In genomic region chr6:50785921-50786320, GRCh38 we compare ENCODE assay signal across 23 cellular contexts. TPM values are rescaled to one million over a fixed set of nuclear protein-coding genes. Genes with fewer than 3 reads are reported as not detected.
"Had no signal": no experiment of that assay in that cellular context is flagged by ENCODE, and none has a peak within 500 bp of the region (broad histone marks: within the 10 kb centered on the region; RNA-seq: fewer than 3 reads in every experiment).

No MANE protein-coding gene starts in this region.

- H3K36me3 Mint-ChIP-seq: natural killer cell treated with Interleukin-12 subunit alpha and Interleukin-12 subunit beta and Interleukin-15 and Interleukin-18, amount 100 ng/mL, for 72 hours; neural progenitor cell had no signal

- H3K9ac ChIP-seq: neural progenitor cell had no signal

- ATAC-seq: left lobe of liver; natural killer cell treated with Interleukin-12 subunit alpha and Interleukin-12 subunit beta and Interleukin-15 and Interleukin-18, amount 100 ng/mL, for 72 hours had no signal

- H3K27ac Mint-ChIP-seq: immature natural killer cell; natural killer cell treated with Interleukin-12 subunit alpha and Interleukin-12 subunit beta and Interleukin-15 and Interleukin-18, amount 100 ng/mL, for 72 hours; neural progenitor cell had no signal

- H3K4me3 ChIP-seq: dorsolateral prefrontal cortex, esophagus squamous epithelium, neural progenitor cell, ovary, right atrium auricular region, sigmoid colon, skin epidermis, stomach, thoracic aorta, transverse colon had no signal

- H3K27me3 ChIP-seq: esophagus squamous epithelium, neural progenitor cell, ovary, right atrium auricular region, sigmoid colon, transverse colon had no signal

- H3K36me3 ChIP-seq: esophagus squamous epithelium, neural progenitor cell, ovary, right atrium auricular region, sigmoid colon, stomach, thoracic aorta, transverse colon had no signal

- H3K9me3 Mint-ChIP-seq: neural progenitor cell had no signal

- H3K4me2 ChIP-seq: neural progenitor cell had no signal

- DNase-seq: cortex of kidney; dorsolateral prefrontal cortex; effector CD8-positive, alpha-beta T cell; esophagus squamous epithelium; foreskin fibroblast; immature natural killer cell; kidney glomerular epithelial cell; midbrain; nucleus accumbens; ovary; sigmoid colon; stimulated activated CD4-positive, alpha-beta T cell treated with anti-CD3 and anti-CD28 coated beads, Interleukin-12 subunit alpha, Interleukin-12 subunit beta, amount 100 ng/mL, for 4 hours; stimulated activated naive CD4-positive, alpha-beta T cell; stomach; substantia nigra; transverse colon had no signal

- H3K27ac ChIP-seq: dorsolateral prefrontal cortex, esophagus squamous epithelium, neural progenitor cell, ovary, right atrium auricular region, sigmoid colon, skin epidermis, stomach, thoracic aorta, transverse colon had no signal

- H3K9me3 ChIP-seq: esophagus squamous epithelium, ovary, right atrium auricular region, sigmoid colon, stomach, thoracic aorta, transverse colon had no signal

- H3K4me1 ChIP-seq: esophagus squamous epithelium, right atrium auricular region, sigmoid colon, stomach, transverse colon had no signal

RNA-seq across cellular contexts. Expression of gene TFAP2B, which starts 32.8 kb away (rescaled TPM):
- total RNA-seq: left lobe of liver; natural killer cell treated with Interleukin-12 subunit alpha and Interleukin-12 subunit beta and Interleukin-15 and Interleukin-18, amount 100 ng/mL, for 72 hours; ovary; posterior vena cava; right atrium auricular region; transverse colon had no signal
- polyA plus RNA-seq: immature natural killer cell, ovary had no signal
